In the genomic region with DNA sequence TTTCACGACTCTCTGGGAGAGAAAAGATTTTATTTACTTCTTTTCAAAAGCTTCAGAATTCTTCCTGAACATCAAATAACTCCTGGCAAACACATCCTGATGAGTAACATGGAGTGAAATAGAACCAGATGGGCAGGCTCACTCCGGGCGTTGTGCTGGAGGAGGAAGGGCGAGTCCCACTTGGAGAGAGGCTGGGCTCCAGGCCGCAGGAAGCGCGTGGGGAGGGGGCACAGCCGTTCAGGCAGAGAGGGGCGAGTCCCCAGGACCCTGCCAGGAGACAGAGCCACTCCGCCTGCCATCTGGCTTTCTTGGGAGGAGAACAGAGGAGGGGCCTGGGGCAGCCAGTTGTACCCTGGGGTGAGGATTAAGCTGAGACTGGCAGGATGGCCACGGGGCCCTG, we compare ENCODE assay signal across 9 cellular contexts.
DNase-seq lines count a peak whose midpoint lies in the region; ATAC-seq and TF ChIP-seq lines count a peak whose summit lies in the region.
"Had no signal": no experiment of that assay in that cellular context is flagged by ENCODE, and none has a peak within 500 bp of the region (broad histone marks: within the 10 kb centered on the region; RNA-seq: fewer than 3 reads in every experiment).

No MANE protein-coding gene starts in this region.

- TF ChIP-seq CTCF in cardiac fibroblast (IDR thresholded peaks at IDR 0.05; ENCODE audit: low read depth, low read length) (no peak), left lung (IDR thresholded peaks at IDR 0.05) (no peak), testis (IDR thresholded peaks at IDR 0.05) (no peak), GM13976 (IDR thresholded peaks at IDR 0.05; ENCODE audit: borderline replicate concordance, control extremely low read depth, extremely low read depth, insufficient read depth, missing control alignments) (no peak)

- H3K4me1 ChIP-seq in left lung: peaks cover 18 to 30% of the 10 kb centered on the region in 2 donors
- H3K4me1 ChIP-seq in testis: peaks cover 35% of the 10 kb centered on the region

- H3K27ac ChIP-seq in left lung: peak overlapping the region; percentile 60 to 66
- H3K27ac ChIP-seq in testis: peak overlapping the region; percentile 1 to 69

- TF ChIP-seq POLR2A in testis (IDR thresholded peaks at IDR 0.05): no peak

- whole genome bisulfite sequencing in testis, 2 donors: 65 to 67% methylated on average over 11 of the region's 11 CpGs

- intact Hi-C loops in left lung (cut with DNase I) (no loop called here), testis (cut with DNase I; ENCODE audit: low total_unique reads) (no loop called here)

- no peaks in the 10 kb centered on the region for H3K9me3 ChIP-seq in left lung
- H3K9me3 ChIP-seq in testis: no peaks in the 10 kb centered on the region

- H3K4me3 ChIP-seq in cardiac fibroblast (replicated peaks in 1 of 2; ENCODE audit: low read depth in 2 of 2, low read length in 2 of 2) (no peak overlapping the region), left lung (no peak overlapping the region), testis (no peak overlapping the region)

- peak; percentile 23 for DNase-seq in HPDE6-E6E7 (ENCODE audit: extremely low spot score)
- DNase-seq in cardiac fibroblast (ENCODE audit: low read depth in 2 of 2): peak; percentile 36 to 73
- DNase-seq in left lung: peak in 1 of 2 donors; percentile 70
- DNase-seq in testis: no peak
- DNase-seq in GM13976 (ENCODE audit: low spot score): no peak
- no peak for DNase-seq in ecto neural progenitor cell (ENCODE audit: low spot score)
- no peak for DNase-seq in activated effector memory CD4-positive, alpha-beta T cell treated with Interleukin-2 at 50 U/mL for 16 hours
- DNase-seq: activated CD8-positive, alpha-beta memory T cell treated with anti-CD3 and anti-CD28 coated beads, Interleukin-2, amount 10 ng/mL, durations not matched to agents 7 days and 5 days had no signal

- H3K27me3 ChIP-seq in left lung (no peaks in the 10 kb centered on the region), testis (no peaks in the 10 kb centered on the region)

- peak; percentile 34 for ATAC-seq in left lung
- ATAC-seq in GM21515 (IDR thresholded peaks at IDR 0.05; ENCODE audit: unreplicated experiment): no peak
- ATAC-seq: activated CD8-positive, alpha-beta memory T cell treated with anti-CD3 and anti-CD28 coated beads, Interleukin-2, amount 10 ng/mL, durations not matched to agents 7 days and 5 days had no signal

- in situ Hi-C loops in GM13976 (cut with MboI; ENCODE audit: low sequenced_read_pairs, unreplicated experiment): no loop called here

- H3K36me3 ChIP-seq in left lung (no peaks in the 10 kb centered on the region), testis (ENCODE audit: low read depth, missing control alignments) (no peaks in the 10 kb centered on the region)

Comparison
In these comparisons a context has a peak if more than half of its experiments do, and no peak if none do; other contexts are left out.
1. DNase-seq: peak in HPDE6-E6E7 (single experiment) and cardiac fibroblast (2 of 2); none in testis (single experiment), GM13976 (single experiment), ecto neural progenitor cell (single experiment) and activated effector memory CD4-positive, alpha-beta T cell treated with Interleukin-2 at 50 U/mL for 16 hours (single experiment).